In genomic region chr1:89299739-89300463, GRCh38 we compare ENCODE assay signal across 9 cellular contexts. TPM values are rescaled to one million over a fixed set of nuclear protein-coding genes. Genes with fewer than 3 reads are reported as not detected.
DNase-seq lines count a peak whose midpoint lies in the region; ATAC-seq and TF ChIP-seq lines count a peak whose summit lies in the region.
"Not testable (repeated sequence)": the region's sequence is repeated elsewhere in the genome, so short reads cannot be mapped to it uniquely, and the experiment has no call there.
"Had no signal": no experiment of that assay in that cellular context is flagged by ENCODE, and none has a peak within 500 bp of the region (broad histone marks: within the 10 kb centered on the region; RNA-seq: fewer than 3 reads in every experiment).

No MANE protein-coding gene starts in this region.

- H3K27me3 ChIP-seq in CD8-positive, alpha-beta T cell (ENCODE audit: insufficient read depth, low read length) = not testable (repeated sequence)

- not testable (repeated sequence) for H3K27me3 Mint-ChIP-seq in CD8-positive, alpha-beta T cell (ENCODE audit: low read depth); T-helper 2 cell treated with Interferon-gamma antibody and Interleukin-4, amounts not matched to agents 5 μg/mL and 100 μg/mL, for 36 hours (ENCODE audit: low read depth)

- not testable (repeated sequence) for H3K27ac ChIP-seq in CD8-positive, alpha-beta T cell (ENCODE audit: low read depth, low read length)

- H3K36me3 ChIP-seq in CD8-positive, alpha-beta T cell (ENCODE audit: insufficient read depth, low read length) = not testable (repeated sequence)

- CTCF ChIA-PET in CD8-positive, alpha-beta T cell (lab: Charles Lee) = not testable (repeated sequence)

- not testable (repeated sequence) for H3K9me3 ChIP-seq in CD8-positive, alpha-beta T cell (ENCODE audit: low read length)

- not testable (repeated sequence) for DNase-seq in CD8-positive, alpha-beta T cell
- DNase-seq in T-helper 2 cell treated with Interferon-gamma antibody and Interleukin-4, amounts not matched to agents 5 μg/mL and 100 μg/mL, for 36 hours (ENCODE audit: low spot score) = peak; percentile 50
- DNase-seq in activated naive CD4-positive, alpha-beta T cell treated with anti-CD3 and anti-CD28 coated beads, Interleukin-2, amount 50 U/mL, for 16 hours = peak; percentile 55
- peak; percentile 59 for DNase-seq in stimulated activated CD4-positive, alpha-beta T cell treated with anti-CD3 and anti-CD28 coated beads, Interleukin-15, amount 100 ng/mL, for 24 hours

- not testable (repeated sequence) for ATAC-seq in CD8-positive, alpha-beta T cell
- ATAC-seq in GM18873 (IDR thresholded peaks at IDR 0.05; ENCODE audit: low FRiP score, unreplicated experiment) (peak; percentile 95), GM21390 (IDR thresholded peaks at IDR 0.05; ENCODE audit: unreplicated experiment) (peak; percentile 90), HG02852 (IDR thresholded peaks at IDR 0.05; ENCODE audit: unreplicated experiment) (peak; percentile 79), HG03280 (IDR thresholded peaks at IDR 0.05; ENCODE audit: unreplicated experiment) (peak; percentile 78)

- POLR2A ChIA-PET in CD8-positive, alpha-beta T cell (lab: Charles Lee) = not testable (repeated sequence)

- peak overlapping the region; percentile 12 for H3K27ac Mint-ChIP-seq in CD8-positive, alpha-beta T cell
- not testable (repeated sequence) for H3K27ac Mint-ChIP-seq in T-helper 2 cell treated with Interferon-gamma antibody and Interleukin-4, amounts not matched to agents 5 μg/mL and 100 μg/mL, for 36 hours

- H3K4me1 ChIP-seq in CD8-positive, alpha-beta T cell (ENCODE audit: insufficient read depth, low read length) = not testable (repeated sequence)

- H3K36me3 Mint-ChIP-seq in CD8-positive, alpha-beta T cell; T-helper 2 cell treated with Interferon-gamma antibody and Interleukin-4, amounts not matched to agents 5 μg/mL and 100 μg/mL, for 36 hours (ENCODE audit: low read depth): not testable (repeated sequence)

- H3K4me1 Mint-ChIP-seq in CD8-positive, alpha-beta T cell (ENCODE audit: low read depth) = peaks cover 27% of the 10 kb centered on the region
- H3K4me1 Mint-ChIP-seq in T-helper 2 cell treated with Interferon-gamma antibody and Interleukin-4, amounts not matched to agents 5 μg/mL and 100 μg/mL, for 36 hours (ENCODE audit: low read depth) = peaks cover 46% of the 10 kb centered on the region

- H3K9me3 Mint-ChIP-seq in CD8-positive, alpha-beta T cell; T-helper 2 cell treated with Interferon-gamma antibody and Interleukin-4, amounts not matched to agents 5 μg/mL and 100 μg/mL, for 36 hours: not testable (repeated sequence)

- H3K4me3 Mint-ChIP-seq in CD8-positive, alpha-beta T cell; T-helper 2 cell treated with Interferon-gamma antibody and Interleukin-4, amounts not matched to agents 5 μg/mL and 100 μg/mL, for 36 hours: not testable (repeated sequence)

- intact Hi-C loops in CD8-positive, alpha-beta T cell (cut with DNase I, micrococcal nuclease) = loop anchor here in 1 of 2 experiments (5.0 kb wide), 1 partner anchor 43 kb away; no protein-coding TSS in a partner anchor

- not testable (repeated sequence) for H3K4me3 ChIP-seq in CD8-positive, alpha-beta T cell (ENCODE audit: low read depth, low read length)

- TF ChIP-seq CTCF in CD8-positive, alpha-beta T cell (IDR thresholded peaks at IDR 0.05) = not testable (repeated sequence)

RNA-seq across cellular contexts. Expression of gene GBP5, which starts 27.2 kb away (rescaled TPM):
- total RNA-seq in CD8-positive, alpha-beta T cell = 100 to 1,000 TPM; 114 to 125 TPM
- total RNA-seq: ascending aorta had no signal
